In genomic region chr4:85175190-85175589, GRCh38 we compare ENCODE assay signal across 17 cellular contexts.
"Had no signal": no experiment of that assay in that cellular context is flagged by ENCODE, and none has a peak within 500 bp of the region (broad histone marks: within the 10 kb centered on the region; RNA-seq: fewer than 3 reads in every experiment).

No MANE protein-coding gene starts in this region.

- H3K9me3 ChIP-seq: stomach, testis, thoracic aorta, thyroid gland, tibial artery, tibial nerve, transverse colon, upper lobe of left lung, upper lobe of right lung, uterus, vagina had no signal

- H3K4me1 ChIP-seq: stomach, suprapubic skin, testis, thyroid gland, tibial artery, tibial nerve, transverse colon, upper lobe of left lung, upper lobe of right lung, uterus, vagina had no signal

- H3K36me3 ChIP-seq: stomach, suprapubic skin, thoracic aorta, thyroid gland, tibial artery, tibial nerve, transverse colon, upper lobe of left lung, upper lobe of right lung, uterus, vagina had no signal

- ATAC-seq: stimulated activated effector memory CD8-positive, alpha-beta T cell treated with anti-CD3 and anti-CD28 coated beads, Interleukin-12 subunit alpha, Interleukin-12 subunit beta, amount 100 ng/mL, for 72 hours; stimulated activated memory B cell treated with anti-CD40 and anti-IgM and Interleukin-4, amounts not matched to agents 10 μg/mL and 1 μg/mL and 100 μg/mL, for 72 hours; stimulated activated naive B cell treated with anti-CD40 and anti-IgM and Interleukin-4, amounts not matched to agents 10 μg/mL and 1 μg/mL and 100 μg/mL, for 72 hours; stimulated activated naive CD8-positive, alpha-beta T cell treated with anti-CD3 and anti-CD28 coated beads, Interleukin-15, amount 100 ng/mL, for 72 hours; stimulated activated naive CD8-positive, alpha-beta T cell treated with anti-CD3 and anti-CD28 coated beads, Interleukin-15, Interleukin-2, amounts not matched to agents 100 U/mL and 50 U/mL, for 24 hours; upper lobe of right lung had no signal

- H3K27ac ChIP-seq: stomach, suprapubic skin, testis, thoracic aorta, thyroid gland, tibial artery, tibial nerve, transverse colon, upper lobe of left lung, upper lobe of right lung, uterus, vagina had no signal

- H3K4me3 ChIP-seq: stomach, suprapubic skin, testis, thoracic aorta, thyroid gland, tibial artery, tibial nerve, transverse colon, upper lobe of left lung, upper lobe of right lung, uterus, vagina had no signal
